17 cellular contexts compared by ENCODE assay signal in the genomic region with DNA sequence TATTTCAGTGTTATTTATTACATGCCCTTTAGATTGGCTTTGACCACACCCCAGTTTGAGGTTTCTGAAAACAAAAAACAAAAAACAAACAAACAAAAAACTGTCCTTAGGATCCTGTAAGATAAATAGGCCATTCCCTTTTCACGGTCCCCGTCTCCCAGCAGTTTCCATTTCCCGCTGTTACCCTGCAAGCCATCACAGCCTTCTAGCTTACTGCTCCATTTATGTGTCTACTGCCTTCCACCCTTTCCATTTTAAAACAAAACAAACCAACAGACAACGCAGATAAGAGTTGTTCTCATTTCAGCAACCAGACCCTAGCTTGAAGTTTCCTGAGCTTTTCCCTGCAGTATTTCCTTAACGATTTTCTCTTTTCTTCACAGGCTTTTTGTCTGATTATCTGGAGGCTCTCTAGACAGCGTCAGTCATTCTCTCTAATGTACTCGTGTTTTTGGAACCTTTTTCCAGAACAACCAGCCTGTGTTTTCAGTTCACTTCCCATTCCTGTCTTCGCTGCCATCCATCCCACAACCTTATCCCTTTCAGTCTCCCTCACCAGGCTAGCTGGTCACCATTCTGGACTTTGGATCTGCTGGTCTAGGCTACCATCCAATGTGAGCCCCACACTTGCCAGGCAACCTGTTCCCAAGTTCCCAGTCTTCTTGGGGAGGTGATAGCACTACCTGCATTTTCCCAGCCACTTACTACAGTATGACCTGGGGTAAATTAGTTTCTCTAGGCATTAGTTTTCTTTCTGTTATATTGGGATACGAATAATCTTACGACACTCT.
DNase-seq lines count a peak whose midpoint lies in the region; ATAC-seq, FAIRE-seq and TF ChIP-seq lines count a peak whose summit lies in the region.
"Had no signal": no experiment of that assay in that cellular context is flagged by ENCODE, and none has a peak within 500 bp of the region (broad histone marks: within the 10 kb centered on the region; RNA-seq: fewer than 3 reads in every experiment).

No MANE protein-coding gene starts in this region.

- H3K9me3 ChIP-seq in right lobe of liver: no peaks in the 10 kb centered on the region
- H3K9me3 ChIP-seq: Caco-2 had no signal

- no peak overlapping the region for H3K4me3 ChIP-seq in right lobe of liver

- CTCF ChIA-PET in WTC11 (lab: Charles Lee): interaction anchor here (1.2 kb wide), 1 partner anchor 18 kb away, joined by 3 read pairs; no protein-coding TSS in a partner anchor

- no peak overlapping the region for H3K4me3 Mint-ChIP-seq in WTC11
- no peak overlapping the region for H3K4me3 Mint-ChIP-seq in stimulated activated memory B cell treated with anti-CD40 and anti-IgM and Interleukin-4, amounts not matched to agents 10 μg/mL and 1 μg/mL and 100 μg/mL, for 72 hours

- TF ChIP-seq CTCF in WTC11 (IDR thresholded peaks at IDR 0.05): no peak
- TF ChIP-seq CTCF in right lobe of liver (IDR thresholded peaks at IDR 0.05): no peak

- H3K4me1 Mint-ChIP-seq in WTC11: peaks cover 12% of the 10 kb centered on the region
- peaks cover 10% of the 10 kb centered on the region for H3K4me1 Mint-ChIP-seq in stimulated activated memory B cell treated with anti-CD40 and anti-IgM and Interleukin-4, amounts not matched to agents 10 μg/mL and 1 μg/mL and 100 μg/mL, for 72 hours

- POLR2A ChIA-PET in WTC11 (lab: Charles Lee): no interaction called here

- no peaks in the 10 kb centered on the region for H3K36me3 Mint-ChIP-seq in WTC11
- peaks cover 23% of the 10 kb centered on the region for H3K36me3 Mint-ChIP-seq in stimulated activated memory B cell treated with anti-CD40 and anti-IgM and Interleukin-4, amounts not matched to agents 10 μg/mL and 1 μg/mL and 100 μg/mL, for 72 hours

- H3K27ac Mint-ChIP-seq in WTC11: peak overlapping the region; percentile 71
- peak overlapping the region; percentile 33 for H3K27ac Mint-ChIP-seq in stimulated activated memory B cell treated with anti-CD40 and anti-IgM and Interleukin-4, amounts not matched to agents 10 μg/mL and 1 μg/mL and 100 μg/mL, for 72 hours

- H3K4me1 ChIP-seq in right lobe of liver: no peaks in the 10 kb centered on the region
- H3K4me1 ChIP-seq: Caco-2 had no signal

- intact Hi-C loops in right lobe of liver (cut with DNase I): no loop called here
- intact Hi-C loops in head of caudate nucleus (cut with DNase I): no loop called here

- DNase-seq in GM12891 (ENCODE audit: insufficient read length, low spot score) (no peak), WTC11 (ENCODE audit: low spot score) (no peak), right lobe of liver (no peak), NCI-H2196 (lab: John Stamatoyannopoulos, UW; ENCODE audit: unreplicated experiment) (no peak), GM19238 (ENCODE audit: insufficient read length, low spot score) (no peak), head of caudate nucleus (no peak)
- DNase-seq: Caco-2, DMS53, H7, NCI-H1436, NCI-H2029, NCI-H2171 treated with DMSO at 0.1 percent for 48 hours, NCI-H510A, NCI-H774 had no signal

- TF ChIP-seq POLR2A in GM12891 (IDR thresholded peaks at IDR 0.05; ENCODE audit: low read depth, low read length) (no peak), right lobe of liver (IDR thresholded peaks at IDR 0.05) (no peak)

- 57% methylated on average over 10 of the region's 10 CpGs for WGBS in right lobe of liver (ENCODE audit: insufficient coverage, low coverage, low lambda C conversion rate, missing lambda C conversion rate)

- no peaks in the 10 kb centered on the region for H3K9me3 Mint-ChIP-seq in WTC11
- no peaks in the 10 kb centered on the region for H3K9me3 Mint-ChIP-seq in stimulated activated memory B cell treated with anti-CD40 and anti-IgM and Interleukin-4, amounts not matched to agents 10 μg/mL and 1 μg/mL and 100 μg/mL, for 72 hours

- no peaks in the 10 kb centered on the region for H3K27me3 Mint-ChIP-seq in WTC11 (ENCODE audit: low read depth)
- no peaks in the 10 kb centered on the region for H3K27me3 Mint-ChIP-seq in stimulated activated memory B cell treated with anti-CD40 and anti-IgM and Interleukin-4, amounts not matched to agents 10 μg/mL and 1 μg/mL and 100 μg/mL, for 72 hours

- no peaks in the 10 kb centered on the region for H3K36me3 ChIP-seq in right lobe of liver

- FAIRE-seq in GM12891 (lab: Jason Lieb, UNC): peak; percentile 16

- no peak for ATAC-seq in WTC11
- peak; percentile 25 to 64 (median 50) for ATAC-seq in right lobe of liver
- no peak for ATAC-seq in stimulated activated memory B cell treated with anti-CD40 and anti-IgM and Interleukin-4, amounts not matched to agents 10 μg/mL and 1 μg/mL and 100 μg/mL, for 72 hours

- H3K27ac ChIP-seq in right lobe of liver: no peak overlapping the region
- H3K27ac ChIP-seq: C4-2B, RWPE1 had no signal

- no peaks in the 10 kb centered on the region for H3K27me3 ChIP-seq in right lobe of liver

TF ChIP-seq in GM12891, 5 proteins besides CTCF, POLR2A, EP300 and RAD21:
- TF ChIP-seq POLR2AphosphoS5 (IDR thresholded peaks at IDR 0.05; ENCODE audit: low read depth, low read length) (no peak), POU2F2 (IDR thresholded peaks at IDR 0.05; ENCODE audit: low read depth, low read length) (no peak), PAX5 (IDR thresholded peaks at IDR 0.05; ENCODE audit: insufficient read depth, low read length, severe bottlenecking) (no peak), SPI1 (IDR thresholded peaks at IDR 0.05; ENCODE audit: low read depth, low read length) (no peak), TAF1 (IDR thresholded peaks at IDR 0.05; ENCODE audit: low read depth, low read length) (no peak)

TF ChIP-seq in WTC11, 78 proteins besides CTCF, POLR2A, EP300 and RAD21 (continues in another document):
- TF ChIP-seq FOXP1 (CRISPR knock-in tag; IDR thresholded peaks at IDR 0.05; ENCODE audit: borderline replicate concordance) (no peak), ZBTB21 (CRISPR knock-in tag; IDR thresholded peaks at IDR 0.05; ENCODE audit: borderline replicate concordance) (no peak), ZNF219 (CRISPR knock-in tag; IDR thresholded peaks at IDR 0.05; ENCODE audit: borderline replicate concordance) (no peak), JUN (CRISPR knock-in tag; IDR thresholded peaks at IDR 0.05) (no peak), HMGA2 (CRISPR knock-in tag; IDR thresholded peaks at IDR 0.05) (no peak), CREB1 (CRISPR knock-in tag; IDR thresholded peaks at IDR 0.05) (no peak), OVOL2 (CRISPR knock-in tag; IDR thresholded peaks at IDR 0.05; ENCODE audit: borderline replicate concordance) (no peak)
- TF ChIP-seq, protein P1, sequence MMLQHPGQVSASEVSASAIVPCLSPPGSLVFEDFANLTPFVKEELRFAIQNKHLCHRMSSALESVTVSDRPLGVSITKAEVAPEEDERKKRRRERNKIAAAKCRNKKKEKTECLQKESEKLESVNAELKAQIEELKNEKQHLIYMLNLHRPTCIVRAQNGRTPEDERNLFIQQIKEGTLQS (CRISPR knock-in tag; conservative IDR thresholded peaks at IDR 0.05): no peak
- TF ChIP-seq, protein P2, sequence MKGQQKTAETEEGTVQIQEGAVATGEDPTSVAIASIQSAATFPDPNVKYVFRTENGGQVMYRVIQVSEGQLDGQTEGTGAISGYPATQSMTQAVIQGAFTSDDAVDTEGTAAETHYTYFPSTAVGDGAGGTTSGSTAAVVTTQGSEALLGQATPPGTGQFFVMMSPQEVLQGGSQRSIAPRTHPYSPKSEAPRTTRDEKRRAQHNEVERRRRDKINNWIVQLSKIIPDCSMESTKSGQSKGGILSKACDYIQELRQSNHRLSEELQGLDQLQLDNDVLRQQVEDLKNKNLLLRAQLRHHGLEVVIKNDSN (CRISPR knock-in tag; IDR thresholded peaks at IDR 0.05): no peak
- TF ChIP-seq, protein P3, sequence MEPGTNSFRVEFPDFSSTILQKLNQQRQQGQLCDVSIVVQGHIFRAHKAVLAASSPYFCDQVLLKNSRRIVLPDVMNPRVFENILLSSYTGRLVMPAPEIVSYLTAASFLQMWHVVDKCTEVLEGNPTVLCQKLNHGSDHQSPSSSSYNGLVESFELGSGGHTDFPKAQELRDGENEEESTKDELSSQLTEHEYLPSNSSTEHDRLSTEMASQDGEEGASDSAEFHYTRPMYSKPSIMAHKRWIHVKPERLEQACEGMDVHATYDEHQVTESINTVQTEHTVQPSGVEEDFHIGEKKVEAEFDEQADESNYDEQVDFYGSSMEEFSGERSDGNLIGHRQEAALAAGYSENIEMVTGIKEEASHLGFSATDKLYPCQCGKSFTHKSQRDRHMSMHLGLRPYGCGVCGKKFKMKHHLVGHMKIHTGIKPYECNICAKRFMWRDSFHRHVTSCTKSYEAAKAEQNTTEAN (CRISPR knock-in tag; IDR thresholded peaks at IDR 0.05): no peak
- TF ChIP-seq, protein P4, sequence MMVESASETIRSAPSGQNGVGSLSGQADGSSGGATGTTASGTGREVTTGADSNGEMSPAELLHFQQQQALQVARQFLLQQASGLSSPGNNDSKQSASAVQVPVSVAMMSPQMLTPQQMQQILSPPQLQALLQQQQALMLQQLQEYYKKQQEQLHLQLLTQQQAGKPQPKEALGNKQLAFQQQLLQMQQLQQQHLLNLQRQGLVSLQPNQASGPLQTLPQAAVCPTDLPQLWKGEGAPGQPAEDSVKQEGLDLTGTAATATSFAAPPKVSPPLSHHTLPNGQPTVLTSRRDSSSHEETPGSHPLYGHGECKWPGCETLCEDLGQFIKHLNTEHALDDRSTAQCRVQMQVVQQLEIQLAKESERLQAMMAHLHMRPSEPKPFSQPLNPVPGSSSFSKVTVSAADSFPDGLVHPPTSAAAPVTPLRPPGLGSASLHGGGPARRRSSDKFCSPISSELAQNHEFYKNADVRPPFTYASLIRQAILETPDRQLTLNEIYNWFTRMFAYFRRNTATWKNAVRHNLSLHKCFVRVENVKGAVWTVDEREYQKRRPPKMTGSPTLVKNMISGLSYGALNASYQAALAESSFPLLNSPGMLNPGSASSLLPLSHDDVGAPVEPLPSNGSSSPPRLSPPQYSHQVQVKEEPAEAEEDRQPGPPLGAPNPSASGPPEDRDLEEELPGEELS (CRISPR knock-in tag; IDR thresholded peaks at IDR 0.05): no peak
- TF ChIP-seq, protein P5, sequence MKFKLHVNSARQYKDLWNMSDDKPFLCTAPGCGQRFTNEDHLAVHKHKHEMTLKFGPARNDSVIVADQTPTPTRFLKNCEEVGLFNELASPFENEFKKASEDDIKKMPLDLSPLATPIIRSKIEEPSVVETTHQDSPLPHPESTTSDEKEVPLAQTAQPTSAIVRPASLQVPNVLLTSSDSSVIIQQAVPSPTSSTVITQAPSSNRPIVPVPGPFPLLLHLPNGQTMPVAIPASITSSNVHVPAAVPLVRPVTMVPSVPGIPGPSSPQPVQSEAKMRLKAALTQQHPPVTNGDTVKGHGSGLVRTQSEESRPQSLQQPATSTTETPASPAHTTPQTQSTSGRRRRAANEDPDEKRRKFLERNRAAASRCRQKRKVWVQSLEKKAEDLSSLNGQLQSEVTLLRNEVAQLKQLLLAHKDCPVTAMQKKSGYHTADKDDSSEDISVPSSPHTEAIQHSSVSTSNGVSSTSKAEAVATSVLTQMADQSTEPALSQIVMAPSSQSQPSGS (CRISPR knock-in tag; IDR thresholded peaks at IDR 0.05; ENCODE audit: borderline replicate concordance, low read depth): no peak

Comparison
In these comparisons a context has a peak if more than half of its experiments do, and no peak if none do; other contexts are left out.
1. ATAC-seq: peak in right lobe of liver (4 of 4); none in WTC11 (single experiment) and stimulated activated memory B cell treated with anti-CD40 and anti-IgM and Interleukin-4, amounts not matched to agents 10 μg/mL and 1 μg/mL and 100 μg/mL, for 72 hours (single experiment).